7 cellular contexts compared by ENCODE assay signal in genomic region chr16:66740010-66740409, GRCh38. TPM values are rescaled to one million over a fixed set of nuclear protein-coding genes. Genes with fewer than 3 reads are reported as not detected.
DNase-seq lines count a peak whose midpoint lies in the region; TF ChIP-seq lines count a peak whose summit lies in the region.

No MANE protein-coding gene starts in this region.

- H3K4me3 ChIP-seq in osteoblast (ENCODE audit: insufficient read depth, low read length): no peak overlapping the region

- peaks cover 60% of the 10 kb centered on the region for H4K20me1 ChIP-seq in osteoblast (ENCODE audit: insufficient read depth, low read length)

- no peak overlapping the region for H2AFZ ChIP-seq in osteoblast (ENCODE audit: low read length)

- TF ChIP-seq CTCF in osteoblast (IDR thresholded peaks at IDR 0.05; ENCODE audit: extremely low read depth, low read depth, low read length): peak; percentile 84

- no peaks in the 10 kb centered on the region for H3K9me3 ChIP-seq in osteoblast (ENCODE audit: low read depth, low read length)

- no peaks in the 10 kb centered on the region for H3K27me3 ChIP-seq in osteoblast (ENCODE audit: insufficient read depth, low read length)

- H3K79me2 ChIP-seq in osteoblast (ENCODE audit: insufficient read depth, low read length): peaks cover 74% of the 10 kb centered on the region

- H3K4me2 ChIP-seq in osteoblast (ENCODE audit: insufficient read depth, low read length): no peak overlapping the region

- in situ Hi-C loops in KBM-7 (cut with MboI; ENCODE audit: low pct_unique_long_range_greater_than_20kb, low sequenced_read_pairs): no loop called here

- H3K36me3 ChIP-seq in osteoblast (ENCODE audit: insufficient read depth, low read length): peaks cover 87% of the 10 kb centered on the region

- peak overlapping the region; percentile 75 for H3K27ac ChIP-seq in osteoblast (ENCODE audit: low read depth, low read length)

- peaks cover 32% of the 10 kb centered on the region for H3K4me1 ChIP-seq in osteoblast (ENCODE audit: insufficient read depth, low read length)

- DNase-seq in ELF-1 (ENCODE audit: low read depth, low spot score): peak; percentile 74
- peak; percentile 74 for DNase-seq in KBM-7
- DNase-seq in activated CD4-positive, alpha-beta T cell treated with anti-CD3 and anti-CD28 coated beads, Interleukin-2, amount 50 U/mL, for 4 hours: peak; percentile 3 to 20
- peak; percentile 27 for DNase-seq in fibroblast of gingiva (ENCODE audit: low read depth)
- peak; percentile 80 for DNase-seq in osteoblast (ENCODE audit: insufficient read length, low spot score, missing footprints)
- no peak for DNase-seq in NCI-H446 (lab: John Stamatoyannopoulos, UW)
- DNase-seq in NK-92 treated with Interleukin-12 subunit alpha and Interleukin-12 subunit beta, amount 100 ng/mL, for 24 hours (lab: John Stamatoyannopoulos, UW): no peak

RNA-seq across cellular contexts. Expression of gene DYNC1LI2, which starts 11.4 kb away (rescaled TPM):
- total RNA-seq in osteoblast: 157 and 183 TPM in 2 replicates

RNA-seq across cellular contexts. Expression of gene CMTM4, which starts 43.5 kb away (rescaled TPM):
- 42.7 and 52.5 TPM in 2 replicates for total RNA-seq in osteoblast

Comparison
In these comparisons a context has a peak if more than half of its experiments do, and no peak if none do; other contexts are left out.
1. DNase-seq: peak in ELF-1 (single experiment), KBM-7 (single experiment), activated CD4-positive, alpha-beta T cell treated with anti-CD3 and anti-CD28 coated beads, Interleukin-2, amount 50 U/mL, for 4 hours (2 of 2), fibroblast of gingiva (single experiment) and osteoblast (single experiment); none in NCI-H446 (0 of 2) and NK-92 treated with Interleukin-12 subunit alpha and Interleukin-12 subunit beta, amount 100 ng/mL, for 24 hours (single experiment).